In genomic region chr20:46327557-46327956, GRCh38 we compare ENCODE assay signal across 2 cellular contexts.
TF ChIP-seq lines count a peak whose summit lies in the region.

No MANE protein-coding gene starts in this region.

TF ChIP-seq in A549, 52 proteins besides CTCF, POLR2A, EP300 and RAD21:
- TF ChIP-seq CHD4 (IDR thresholded peaks at IDR 0.05; ENCODE audit: borderline replicate concordance): no peak
- TF ChIP-seq KDM1A (IDR thresholded peaks at IDR 0.05; ENCODE audit: low read depth): peak; percentile 45; the same call in 1 of the 2 replicates

TF ChIP-seq in H1, 55 proteins besides CTCF, POLR2A, EP300 and RAD21:
- TF ChIP-seq, protein P1, sequence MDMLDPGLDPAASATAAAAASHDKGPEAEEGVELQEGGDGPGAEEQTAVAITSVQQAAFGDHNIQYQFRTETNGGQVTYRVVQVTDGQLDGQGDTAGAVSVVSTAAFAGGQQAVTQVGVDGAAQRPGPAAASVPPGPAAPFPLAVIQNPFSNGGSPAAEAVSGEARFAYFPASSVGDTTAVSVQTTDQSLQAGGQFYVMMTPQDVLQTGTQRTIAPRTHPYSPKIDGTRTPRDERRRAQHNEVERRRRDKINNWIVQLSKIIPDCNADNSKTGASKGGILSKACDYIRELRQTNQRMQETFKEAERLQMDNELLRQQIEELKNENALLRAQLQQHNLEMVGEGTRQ (IDR thresholded peaks at IDR 0.05; ENCODE audit: low read length): no peak
- TF ChIP-seq, protein P2, sequence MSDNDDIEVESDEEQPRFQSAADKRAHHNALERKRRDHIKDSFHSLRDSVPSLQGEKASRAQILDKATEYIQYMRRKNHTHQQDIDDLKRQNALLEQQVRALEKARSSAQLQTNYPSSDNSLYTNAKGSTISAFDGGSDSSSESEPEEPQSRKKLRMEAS (IDR thresholded peaks at IDR 0.05): no peak
- peak; percentile 64; the same call in 1 of the 2 replicates for TF ChIP-seq KDM1A (IDR thresholded peaks at IDR 0.05; ENCODE audit: borderline replicate concordance, low read length)
